Comparison of ENCODE assay signal across 12 cellular contexts in the genomic region with DNA sequence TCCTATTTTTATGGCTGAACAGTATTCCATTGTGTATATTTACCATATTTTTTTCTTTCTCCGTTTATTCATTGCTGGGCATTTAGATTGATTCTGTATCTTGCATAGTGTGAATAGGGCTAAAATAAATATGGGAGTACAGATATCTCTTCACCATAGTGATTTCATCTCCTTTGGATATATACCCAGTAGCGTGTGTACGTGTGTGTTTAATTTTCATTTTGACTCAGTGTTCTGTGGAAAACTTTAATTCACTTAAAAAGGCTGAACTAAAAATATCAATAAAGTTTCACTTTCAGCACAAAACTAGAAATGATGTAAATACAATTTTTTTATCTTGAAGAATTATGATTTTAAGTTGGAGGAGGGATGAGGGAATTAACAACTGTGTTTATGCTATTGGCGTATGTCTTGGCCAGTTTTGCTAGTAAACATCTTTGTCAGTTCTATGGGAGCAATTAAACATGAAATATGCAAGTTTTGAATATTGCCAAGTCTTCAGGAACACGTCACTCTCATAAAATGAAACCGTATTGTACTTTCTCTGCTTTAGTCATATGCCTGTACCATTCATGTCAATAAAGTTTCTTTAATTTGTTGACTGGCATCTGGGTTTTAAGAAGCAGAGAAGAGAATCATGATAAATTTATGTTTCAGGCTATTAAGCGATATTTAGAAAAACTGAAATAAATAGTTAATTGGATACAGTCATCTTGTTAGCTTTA.
DNase-seq lines count a peak whose midpoint lies in the region; TF ChIP-seq lines count a peak whose summit lies in the region.
"Had no signal": no experiment of that assay in that cellular context is flagged by ENCODE, and none has a peak within 500 bp of the region (broad histone marks: within the 10 kb centered on the region; RNA-seq: fewer than 3 reads in every experiment).

No MANE protein-coding gene starts in this region.

- H3K4me3 Mint-ChIP-seq in activated naive CD8-positive, alpha-beta T cell: peak overlapping the region; percentile 64
- H3K4me3 Mint-ChIP-seq: IgD-negative memory B cell had no signal

- no peaks in the 10 kb centered on the region for H3K27me3 ChIP-seq in A673 (replicated peaks; ENCODE audit: insufficient read depth, low read depth, low read length, poor library complexity)

- H3K27me3 Mint-ChIP-seq in activated naive CD8-positive, alpha-beta T cell: no peaks in the 10 kb centered on the region
- H3K27me3 Mint-ChIP-seq: naive thymus-derived CD8-positive, alpha-beta T cell had no signal

- CTCF ChIA-PET in A673 (lab: Charles Lee): no interaction called here

- H3K4me1 Mint-ChIP-seq in activated naive CD8-positive, alpha-beta T cell (ENCODE audit: low read depth): peaks cover 26% of the 10 kb centered on the region

- no peak overlapping the region for H3K27ac ChIP-seq in A673 (ENCODE audit: low read depth, low read length, poor library complexity, severe bottlenecking)

- in situ Hi-C loops in GM13976 (cut with MboI; ENCODE audit: low sequenced_read_pairs, unreplicated experiment): no loop called here

- peak overlapping the region; percentile 97 for H3K27ac Mint-ChIP-seq in activated naive CD8-positive, alpha-beta T cell
- H3K27ac Mint-ChIP-seq: IgD-negative memory B cell; naive thymus-derived CD8-positive, alpha-beta T cell had no signal

- TF ChIP-seq CTCF in AG10803 (conservative IDR thresholded peaks at IDR 0.05; ENCODE audit: low read length) (no peak), GM13976 (IDR thresholded peaks at IDR 0.05; ENCODE audit: borderline replicate concordance, control extremely low read depth, extremely low read depth, insufficient read depth, missing control alignments) (no peak), A673 (conservative IDR thresholded peaks at IDR 0.05; ENCODE audit: low read depth, low read length) (no peak)

- H3K36me3 Mint-ChIP-seq in activated naive CD8-positive, alpha-beta T cell: no peaks in the 10 kb centered on the region
- H3K36me3 Mint-ChIP-seq: IgD-negative memory B cell; naive thymus-derived CD8-positive, alpha-beta T cell had no signal

- H3K9me3 ChIP-seq in A673 (ENCODE audit: low read depth, low read length, poor library complexity, severe bottlenecking): no peaks in the 10 kb centered on the region

- H3K4me3 ChIP-seq in AG10803 (ENCODE audit: low read length) (no peak overlapping the region), A673 (ENCODE audit: low read depth, low read length, poor library complexity, severe bottlenecking) (no peak overlapping the region)
- H3K4me3 ChIP-seq: smooth muscle cell had no signal

- no peaks in the 10 kb centered on the region for H3K36me3 ChIP-seq in A673 (ENCODE audit: insufficient read depth, low read length, poor library complexity, severe bottlenecking)

- DNase-seq in AG10803 (ENCODE audit: low read depth): peak; percentile 78
- peak; percentile 26 for DNase-seq in GM13976 (ENCODE audit: low spot score)
- DNase-seq in left kidney (ENCODE audit: low read depth, low spot score): peak; percentile 36
- no peak for DNase-seq in activated CD8-positive, alpha-beta memory T cell treated with anti-CD3 and anti-CD28 coated beads, Interleukin-2, amount 50 U/mL, for 48 hours
- DNase-seq in ecto neural progenitor cell (ENCODE audit: low spot score): no peak
- DNase-seq in NCI-H774 (lab: John Stamatoyannopoulos, UW): no peak
- no peak for DNase-seq in A673 (ENCODE audit: low spot score)
- DNase-seq: naive thymus-derived CD8-positive, alpha-beta T cell; NCI-H187 treated with DMSO at 0.1 percent for 48 hours had no signal

- H3K4me1 ChIP-seq in A673 (ENCODE audit: insufficient read depth, low read length, poor library complexity, severe bottlenecking): no peaks in the 10 kb centered on the region

- POLR2A ChIA-PET in A673 (lab: Charles Lee; ENCODE audit: low non-redundant PET): no interaction called here

- BruUV-seq in A673 (replicated peaks; lab: Mats Ljungman, UMichigan): no TSS peak

- intact Hi-C loops in A673 (cut with micrococcal nuclease; ENCODE audit: unreplicated experiment): no loop called here

- H3K9me3 Mint-ChIP-seq in activated naive CD8-positive, alpha-beta T cell (ENCODE audit: low read depth): no peaks in the 10 kb centered on the region
- H3K9me3 Mint-ChIP-seq: IgD-negative memory B cell; naive thymus-derived CD8-positive, alpha-beta T cell had no signal

Comparison
In these comparisons a context has a peak if more than half of its experiments do, and no peak if none do; other contexts are left out.
1. DNase-seq: peak in AG10803 (single experiment), GM13976 (single experiment) and left kidney (single experiment); none in activated CD8-positive, alpha-beta memory T cell treated with anti-CD3 and anti-CD28 coated beads, Interleukin-2, amount 50 U/mL, for 48 hours (single experiment), ecto neural progenitor cell (single experiment), NCI-H774 (single experiment) and A673 (single experiment).